Comparison of ENCODE assay signal across 1 cellular context in genomic region chr21:27382404-27382803, GRCh38.
TF ChIP-seq lines count a peak whose summit lies in the region.

No MANE protein-coding gene starts in this region.

TF ChIP-seq in H1, 55 proteins besides CTCF, POLR2A, EP300 and RAD21 (continued from another document):
- TF ChIP-seq CBX8 (IDR thresholded peaks at IDR 0.05; ENCODE audit: borderline replicate concordance, low read depth, low read length) (no peak), E2F6 (IDR thresholded peaks at IDR 0.05) (no peak), HDAC6 (IDR thresholded peaks at IDR 0.05; ENCODE audit: low read depth, low read length) (no peak), ATF2 (IDR thresholded peaks at IDR 0.05; ENCODE audit: low read length) (no peak), POU5F1 (IDR thresholded peaks at IDR 0.05; ENCODE audit: low read depth, low read length) (no peak), YY1 (IDR thresholded peaks at IDR 0.05; ENCODE audit: low read depth, low read length) (no peak), HDAC2 (IDR thresholded peaks at IDR 0.05; ENCODE audit: borderline replicate concordance in 1 of 2, low read depth in 2 of 2, low read length in 2 of 2) (no peak)
